10 cellular contexts compared by ENCODE assay signal in genomic region chr12:64946132-64946829, GRCh38.
A peak's percentile ranks its signal among the peaks of the same experiment; 100 is the strongest.
DNase-seq lines count a peak whose midpoint lies in the region; ATAC-seq and TF ChIP-seq lines count a peak whose summit lies in the region.
"Had no signal": no experiment of that assay in that cellular context is flagged by ENCODE, and none has a peak within 500 bp of the region (broad histone marks: within the 10 kb centered on the region; RNA-seq: fewer than 3 reads in every experiment).

No MANE protein-coding gene starts in this region.

- TF ChIP-seq CTCF in left lung (IDR thresholded peaks at IDR 0.05), result no peak
- TF ChIP-seq CTCF in upper lobe of right lung (IDR thresholded peaks at IDR 0.05), result no peak

- no peaks in the 10 kb centered on the region for H3K9me3 Mint-ChIP-seq in activated T-helper 2 cell treated with anti-CD3 and anti-CD28 coated beads, Interferon-gamma antibody, Interleukin-2, Interleukin-4, amounts not matched to agents 10 μg/mL and 5 μg/mL and 100 μg/mL, durations not matched to agents 14 hours and 24 hours and 36 hours

- H3K27ac Mint-ChIP-seq in activated T-helper 2 cell treated with anti-CD3 and anti-CD28 coated beads, Interferon-gamma antibody, Interleukin-2, Interleukin-4, amounts not matched to agents 10 μg/mL and 5 μg/mL and 100 μg/mL, durations not matched to agents 14 hours and 24 hours and 36 hours, result no peak overlapping the region

- no peaks in the 10 kb centered on the region for H3K36me3 ChIP-seq in left lung
- no peaks in the 10 kb centered on the region for H3K36me3 ChIP-seq in upper lobe of right lung

- peaks cover 7% of the 10 kb centered on the region for H3K27me3 Mint-ChIP-seq in activated T-helper 2 cell treated with anti-CD3 and anti-CD28 coated beads, Interferon-gamma antibody, Interleukin-2, Interleukin-4, amounts not matched to agents 10 μg/mL and 5 μg/mL and 100 μg/mL, durations not matched to agents 14 hours and 24 hours and 36 hours (ENCODE audit: low read depth)

- no peak overlapping the region for H3K4me3 Mint-ChIP-seq in activated T-helper 2 cell treated with anti-CD3 and anti-CD28 coated beads, Interferon-gamma antibody, Interleukin-2, Interleukin-4, amounts not matched to agents 10 μg/mL and 5 μg/mL and 100 μg/mL, durations not matched to agents 14 hours and 24 hours and 36 hours (ENCODE audit: low read depth)

- no peak overlapping the region for H3K4me3 ChIP-seq in left lung
- H3K4me3 ChIP-seq in upper lobe of right lung, result no peak overlapping the region
- H3K4me3 ChIP-seq: lung had no signal

- H3K27ac ChIP-seq in caudate nucleus (ENCODE audit: low read depth, low read length), result peak overlapping the region; percentile 74
- no peak overlapping the region for H3K27ac ChIP-seq in left lung
- H3K27ac ChIP-seq in upper lobe of right lung, result peak overlapping the region; percentile 30

- no peaks in the 10 kb centered on the region for H3K9me3 ChIP-seq in left lung
- no peaks in the 10 kb centered on the region for H3K9me3 ChIP-seq in upper lobe of right lung

- DNase-seq in DMS 273 (lab: John Stamatoyannopoulos, UW; ENCODE audit: unreplicated experiment) (peak; percentile 1), DMS 273 treated with DMSO at 0.1 percent for 48 hours (lab: John Stamatoyannopoulos, UW) (no peak), caudate nucleus (lab: John Stamatoyannopoulos, UW) (peak; percentile 25 to 97 (median 82)), left lung (no peak), upper lobe of right lung (no peak)
- no peak for DNase-seq in activated T-helper 2 cell treated with anti-CD3 and anti-CD28 coated beads, Interferon-gamma antibody, Interleukin-2, Interleukin-4, amounts not matched to agents 10 μg/mL and 5 μg/mL and 100 μg/mL, durations not matched to agents 14 hours and 24 hours and 36 hours (ENCODE audit: low spot score)
- no peak for DNase-seq in activated CD4-positive, alpha-beta T cell treated with anti-CD3 and anti-CD28 coated beads, Interleukin-2, amount 50 U/mL, for 1 hour
- DNase-seq: stimulated activated CD4-positive, alpha-beta T cell treated with anti-CD3 and anti-CD28 coated beads, Interleukin-4, amount 100 ng/mL, for 1 hour had no signal

- H3K36me3 Mint-ChIP-seq in activated T-helper 2 cell treated with anti-CD3 and anti-CD28 coated beads, Interferon-gamma antibody, Interleukin-2, Interleukin-4, amounts not matched to agents 10 μg/mL and 5 μg/mL and 100 μg/mL, durations not matched to agents 14 hours and 24 hours and 36 hours (ENCODE audit: low read depth), result no peaks in the 10 kb centered on the region

- no peaks in the 10 kb centered on the region for H3K27me3 ChIP-seq in left lung
- H3K27me3 ChIP-seq in upper lobe of right lung, result no peaks in the 10 kb centered on the region

- ATAC-seq in left lung (peak; percentile 56), upper lobe of right lung (peak; percentile 68), HG03045 (IDR thresholded peaks at IDR 0.05; ENCODE audit: unreplicated experiment) (no peak)

- H3K4me1 Mint-ChIP-seq in activated T-helper 2 cell treated with anti-CD3 and anti-CD28 coated beads, Interferon-gamma antibody, Interleukin-2, Interleukin-4, amounts not matched to agents 10 μg/mL and 5 μg/mL and 100 μg/mL, durations not matched to agents 14 hours and 24 hours and 36 hours (ENCODE audit: low read depth), result no peaks in the 10 kb centered on the region

- H3K4me1 ChIP-seq in left lung (peaks cover 0 to 9% of the 10 kb centered on the region in 2 donors), upper lobe of right lung (peaks cover 19% of the 10 kb centered on the region)

- intact Hi-C loops in left lung (cut with DNase I), result no loop called here
- intact Hi-C loops in upper lobe of right lung (cut with DNase I), result no loop called here
- intact Hi-C loops in activated T-helper 2 cell treated with anti-CD3 and anti-CD28 coated beads, Interferon-gamma antibody, Interleukin-2, Interleukin-4, amounts not matched to agents 10 μg/mL and 5 μg/mL and 100 μg/mL, durations not matched to agents 14 hours and 24 hours and 36 hours (cut with micrococcal nuclease), result no loop called here

Comparison
In these comparisons a context has a peak if more than half of its experiments do, and no peak if none do; other contexts are left out.
1. DNase-seq: peak in DMS 273 (single experiment) and caudate nucleus (61 of 61); none in DMS 273 treated with DMSO at 0.1 percent for 48 hours (single experiment), left lung (0 of 2), upper lobe of right lung (single experiment), activated T-helper 2 cell treated with anti-CD3 and anti-CD28 coated beads, Interferon-gamma antibody, Interleukin-2, Interleukin-4, amounts not matched to agents 10 μg/mL and 5 μg/mL and 100 μg/mL, durations not matched to agents 14 hours and 24 hours and 36 hours (single experiment) and activated CD4-positive, alpha-beta T cell treated with anti-CD3 and anti-CD28 coated beads, Interleukin-2, amount 50 U/mL, for 1 hour (single experiment).
2. H3K27ac ChIP-seq: peak in caudate nucleus (single experiment) and upper lobe of right lung (single experiment); none in left lung (0 of 2).